9 cellular contexts compared by ENCODE assay signal in genomic region chr3:165642761-165643432, GRCh38.
DNase-seq lines count a peak whose midpoint lies in the region; ATAC-seq and FAIRE-seq lines count a peak whose summit lies in the region.
"Had no signal": no experiment of that assay in that cellular context is flagged by ENCODE, and none has a peak within 500 bp of the region (broad histone marks: within the 10 kb centered on the region; RNA-seq: fewer than 3 reads in every experiment).

No MANE protein-coding gene starts in this region.

- ATAC-seq in HG03280 (IDR thresholded peaks at IDR 0.05; ENCODE audit: unreplicated experiment) (no peak), HG02678 (IDR thresholded peaks at IDR 0.05; ENCODE audit: unreplicated experiment) (no peak)

- peak; percentile 100 for FAIRE-seq in islet of Langerhans (lab: Jason Lieb, UNC)

- DNase-seq in 8988T (peak; percentile 26), HT1080 (ENCODE audit: low read depth) (peak; percentile 99), amniotic epithelial cell (ENCODE audit: low read depth) (peak; percentile 99), GM19240 (ENCODE audit: insufficient read length, low spot score) (no peak)
- no peak for DNase-seq in activated CD4-positive, CD25-positive, alpha-beta regulatory T cell treated with anti-CD3 and anti-CD28 coated beads, Interleukin-2, amount 50 U/mL, for 72 hours
- DNase-seq: NCI-H2107 had no signal

Comparison
In these comparisons a context has a peak if more than half of its experiments do, and no peak if none do; other contexts are left out.
1. DNase-seq: peak in 8988T (single experiment), HT1080 (single experiment) and amniotic epithelial cell (single experiment); none in activated CD4-positive, CD25-positive, alpha-beta regulatory T cell treated with anti-CD3 and anti-CD28 coated beads, Interleukin-2, amount 50 U/mL, for 72 hours (single experiment) and GM19240 (single experiment).